In the genomic region with DNA sequence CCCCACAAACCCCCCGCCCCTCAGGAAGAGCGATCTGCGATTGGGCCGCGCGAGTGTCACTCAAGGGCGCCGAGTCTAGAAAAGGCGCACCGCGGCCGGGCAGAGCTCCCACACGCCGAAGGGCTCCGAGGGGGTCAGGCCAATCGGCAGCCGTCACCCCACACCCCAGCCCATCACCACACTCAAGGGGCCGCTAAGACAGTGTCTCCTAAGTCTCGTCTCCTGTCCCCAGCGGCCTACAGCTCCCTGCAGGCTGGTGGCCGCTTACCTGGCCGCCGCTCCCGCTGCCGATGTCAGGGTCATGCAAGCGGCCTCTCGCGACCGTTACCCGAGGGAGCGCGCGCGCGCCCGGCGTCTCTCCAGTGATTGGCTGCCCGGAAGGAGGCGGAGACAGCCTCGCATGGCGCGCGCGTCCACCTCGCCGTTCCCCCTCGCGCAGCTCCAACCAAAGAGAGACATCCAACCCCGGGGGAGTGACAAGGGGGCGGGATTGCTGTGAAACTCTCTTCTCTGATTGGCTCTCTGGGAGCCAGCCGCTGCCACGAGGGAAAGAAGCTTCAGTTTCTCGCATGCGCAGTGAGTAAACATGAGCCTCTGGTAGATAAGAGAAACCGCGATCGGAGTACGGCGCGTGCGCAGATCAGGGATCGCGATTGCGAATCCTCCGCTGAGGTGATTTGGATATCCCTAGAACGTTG, we compare ENCODE assay signal across 8 cellular contexts. TPM values are rescaled to one million over a fixed set of nuclear protein-coding genes. Genes with fewer than 3 reads are reported as not detected.
DNase-seq lines count a peak whose midpoint lies in the region; TF ChIP-seq lines count a peak whose summit lies in the region.

Gene MPHOSPH9 (minus strand): TSS at position 335 of the 698 bp plus-strand sequence. CDS start 2,777 bp downstream, outside the sequence.
Gene MTRFR (plus strand): TSS at position 630 of the 698 bp plus-strand sequence. CDS start 20,239 bp downstream, outside the sequence.

- no peaks in the 10 kb centered on the region for H3K9me3 ChIP-seq in SK-N-MC (ENCODE audit: low read depth, low read length)

- TF ChIP-seq POLR2A in NB4 (IDR thresholded peaks at IDR 0.05; ENCODE audit: extremely low read depth, insufficient read length) = peak; percentile 94

- peaks cover 41% of the 10 kb centered on the region for H3K4me1 Mint-ChIP-seq in HFFc6 (ENCODE audit: low read depth)
- H3K4me1 Mint-ChIP-seq in activated naive CD4-positive, alpha-beta T cell treated with anti-CD3 and anti-CD28 coated beads, Interleukin-2, amount 10 ng/mL, durations not matched to agents 7 days and 5 days = peaks cover 80% of the 10 kb centered on the region

- peaks cover 8% of the 10 kb centered on the region; the same call in 1 of the 2 replicates for H3K36me3 Mint-ChIP-seq in HFFc6 (ENCODE audit: low read depth)
- H3K36me3 Mint-ChIP-seq in activated naive CD4-positive, alpha-beta T cell treated with anti-CD3 and anti-CD28 coated beads, Interleukin-2, amount 10 ng/mL, durations not matched to agents 7 days and 5 days = peaks cover 33% of the 10 kb centered on the region

- H3K27me3 Mint-ChIP-seq in HFFc6 (ENCODE audit: insufficient read depth) = peaks cover 11% of the 10 kb centered on the region; the same call in 1 of the 2 replicates
- peaks cover 6% of the 10 kb centered on the region for H3K27me3 Mint-ChIP-seq in activated naive CD4-positive, alpha-beta T cell treated with anti-CD3 and anti-CD28 coated beads, Interleukin-2, amount 10 ng/mL, durations not matched to agents 7 days and 5 days

- peak within 1 kb of the TSS; percentile 90 for H3K27ac Mint-ChIP-seq in HFFc6
- peak within 1 kb of the TSS; percentile 99 for H3K27ac Mint-ChIP-seq in activated naive CD4-positive, alpha-beta T cell treated with anti-CD3 and anti-CD28 coated beads, Interleukin-2, amount 10 ng/mL, durations not matched to agents 7 days and 5 days

- no peaks in the 10 kb centered on the region for H3K9me3 Mint-ChIP-seq in HFFc6
- H3K9me3 Mint-ChIP-seq in activated naive CD4-positive, alpha-beta T cell treated with anti-CD3 and anti-CD28 coated beads, Interleukin-2, amount 10 ng/mL, durations not matched to agents 7 days and 5 days = no peaks in the 10 kb centered on the region

- peak; percentile 96 for DNase-seq in GM04503 (ENCODE audit: low read depth)
- peak; percentile 100 for DNase-seq in HFFc6
- DNase-seq in NB4 (ENCODE audit: low read depth) = peak; percentile 100
- DNase-seq in SK-N-MC (ENCODE audit: low read depth, low spot score) = peak; percentile 99
- DNase-seq in activated naive CD4-positive, alpha-beta T cell treated with anti-CD3 and anti-CD28 coated beads, Interleukin-2, amount 10 ng/mL, durations not matched to agents 7 days and 5 days = peak; percentile 99
- DNase-seq in germinal center (ENCODE audit: low spot score) = peak; percentile 98
- peak; percentile 97 for DNase-seq in non-pigmented ciliary epithelial cell (ENCODE audit: low read depth)
- DNase-seq in superior temporal gyrus (ENCODE audit: extremely low spot score) = peak; percentile 100

- peak within 1 kb of the TSS; percentile 87 for H3K27ac ChIP-seq in SK-N-MC

- CTCF ChIA-PET in activated naive CD4-positive, alpha-beta T cell treated with anti-CD3 and anti-CD28 coated beads, Interleukin-2, amount 10 ng/mL, durations not matched to agents 7 days and 5 days (lab: Charles Lee) = interaction anchor here (0.6 to 2.6 kb wide), 7 partner anchors 9 to 190 kb away, joined by 3 to 10 read pairs (median 5); no protein-coding TSS in a partner anchor

- peaks cover 12% of the 10 kb centered on the region for H3K36me3 ChIP-seq in SK-N-MC (ENCODE audit: insufficient read depth, low read length)

- H3K4me3 ChIP-seq in NB4 (ENCODE audit: low read depth, low read length) = peak within 1 kb of the TSS; percentile 97
- H3K4me3 ChIP-seq in SK-N-MC = peak within 1 kb of the TSS; percentile 93

- peak within 1 kb of the TSS; percentile 98 for H3K4me3 Mint-ChIP-seq in HFFc6
- peak within 1 kb of the TSS; percentile 96 for H3K4me3 Mint-ChIP-seq in activated naive CD4-positive, alpha-beta T cell treated with anti-CD3 and anti-CD28 coated beads, Interleukin-2, amount 10 ng/mL, durations not matched to agents 7 days and 5 days

- TF ChIP-seq CTCF in HFFc6 (IDR thresholded peaks at IDR 0.05) (no peak), NB4 (IDR thresholded peaks at IDR 0.05; ENCODE audit: low read depth, low read length) (no peak)

- H3K9ac ChIP-seq in SK-N-MC (ENCODE audit: insufficient read length) = peak within 1 kb of the TSS; percentile 94

RNA-seq across cellular contexts. Expression of gene MPHOSPH9, which starts in this region (rescaled TPM):
- total RNA-seq in HFFc6 (2021; fragmentation: NEBNext Ultra II Directional; extraction: Animal tissue kit (Norgen Biotek cat#: 25700)) = 10 to 100 TPM; 20.7 to 28.6 (median 24.4) TPM

RNA-seq across cellular contexts. Expression of gene MTRFR, which starts in this region (rescaled TPM):
- total RNA-seq in HFFc6 (2021; fragmentation: NEBNext Ultra II Directional; extraction: Animal tissue kit (Norgen Biotek cat#: 25700)) = 1 to 10 TPM; 7.8 to 9.1 (median 8.8) TPM

Comparison
In these comparisons a context has a peak if more than half of its experiments do, and no peak if none do; other contexts are left out.
1. Peak in every context shown above with its lines: DNase-seq, H3K4me3 ChIP-seq and H3K27ac ChIP-seq.